ENCODE assay signal across 19 cellular contexts in genomic region chr22:41193829-41194228, GRCh38. TPM values are rescaled to one million over a fixed set of nuclear protein-coding genes. Genes with fewer than 3 reads are reported as not detected.
DNase-seq lines count a peak whose midpoint lies in the region; ATAC-seq, FAIRE-seq and TF ChIP-seq lines count a peak whose summit lies in the region.
"Had no signal": no experiment of that assay in that cellular context is flagged by ENCODE, and none has a peak within 500 bp of the region (broad histone marks: within the 10 kb centered on the region; RNA-seq: fewer than 3 reads in every experiment).

No MANE protein-coding gene starts in this region.

- WGBS in HepG2 (ENCODE audit: low lambda C conversion rate): 93% methylated on average over 6 of the region's 6 CpGs
- 90% methylated on average over 5 of the region's 6 CpGs for WGBS in right lobe of liver (ENCODE audit: insufficient coverage, low coverage, low lambda C conversion rate, missing lambda C conversion rate)

- no peak overlapping the region for H2AFZ ChIP-seq in HepG2 (ENCODE audit: low read length)
- H2AFZ ChIP-seq: GM23248 had no signal

- H4K20me1 ChIP-seq in HepG2 (ENCODE audit: insufficient read depth, low read length): no peaks in the 10 kb centered on the region
- H4K20me1 ChIP-seq: BLaER1 treated with 17β-estradiol and CSF1 and Interleukin-3, amounts not matched to agents 10 nM and 100 nM had no signal

- no peaks in the 10 kb centered on the region for H3K79me2 ChIP-seq in HepG2 (ENCODE audit: insufficient read depth, low read length)

- H3K4me1 ChIP-seq in HepG2 (ENCODE audit: insufficient read depth, low read length) (peaks cover 37% of the 10 kb centered on the region), right lobe of liver (peaks cover 0 to 27% (median 2%) of the 10 kb centered on the region in 4 donors), kidney (ENCODE audit: control insufficient read depth in 1 of 2, insufficient read depth in 1 of 2, low read depth in 1 of 2, low read length in 2 of 2) (peaks cover 0 to 4% of the 10 kb centered on the region in 2 donors)

- H3K4me3 ChIP-seq in HepG2 (replicated peaks in 1 of 3; ENCODE audit: insufficient read depth in 1 of 3, low read depth in 2 of 3, low read length in 3 of 3) (no peak overlapping the region), right lobe of liver (no peak overlapping the region), kidney (ENCODE audit: low read length in 2 of 2) (no peak overlapping the region)
- H3K4me3 ChIP-seq: BLaER1 treated with 17β-estradiol and CSF1 and Interleukin-3, amounts not matched to agents 10 nM and 100 nM; GM23248; HAP-1 had no signal

- CTCF ChIA-PET in HepG2 (lab: Yijun Ruan, JAX; ENCODE audit: low intra/inter-chr PET ratio, low total read pairs): no interaction called here

- BruUV-seq in HepG2 (replicated peaks; lab: Mats Ljungman, UMichigan): no TSS peak

- no peak for TF ChIP-seq RAD21 in HepG2 (CRISPR knock-in tag; IDR thresholded peaks at IDR 0.05)

- H3K4me2 ChIP-seq in HepG2 (ENCODE audit: low read depth, low read length): no peak overlapping the region
- H3K4me2 ChIP-seq: BLaER1 treated with 17β-estradiol and CSF1 and Interleukin-3, amounts not matched to agents 10 nM and 100 nM had no signal

- TF ChIP-seq EP300 in HepG2 (IDR thresholded peaks at IDR 0.05; ENCODE audit: low read depth in 2 of 2, low read length in 2 of 2): no peak
- TF ChIP-seq EP300 in HepG2 (CRISPR knock-in tag; IDR thresholded peaks at IDR 0.05; ENCODE audit: borderline replicate concordance): no peak

- in situ Hi-C loops in HepG2 (cut with HindIII; ENCODE audit: extremely low pct_ligation_motif_present, low pct_unique_long_range_greater_than_20kb): no loop called here

- TF ChIP-seq POLR2A in HepG2 (IDR thresholded peaks at IDR 0.05; ENCODE audit: insufficient read depth in 1 of 2, low read depth in 2 of 2, low read length in 2 of 2) (no peak), right lobe of liver (IDR thresholded peaks at IDR 0.05) (no peak)

- intact Hi-C loops in HepG2 (cut with micrococcal nuclease; ENCODE audit: unreplicated experiment) (no loop called here), right lobe of liver (cut with DNase I) (no loop called here), kidney (cut with DNase I) (no loop called here), sciatic nerve (cut with DNase I) (no loop called here)

- TF ChIP-seq CTCF in HepG2 (CRISPR knock-in tag; IDR thresholded peaks at IDR 0.05) (no peak), right lobe of liver (IDR thresholded peaks at IDR 0.05) (no peak), kidney (IDR thresholded peaks at IDR 0.05; ENCODE audit: borderline replicate concordance, extremely low read depth, insufficient read depth) (no peak)

- no peaks in the 10 kb centered on the region for H3K9me3 ChIP-seq in HepG2 (ENCODE audit: low read length)
- H3K9me3 ChIP-seq in right lobe of liver: no peaks in the 10 kb centered on the region
- no peaks in the 10 kb centered on the region for H3K9me3 ChIP-seq in kidney (ENCODE audit: control insufficient read depth in 1 of 2, low read length in 2 of 2)
- H3K9me3 ChIP-seq: BLaER1 treated with 17β-estradiol and CSF1 and Interleukin-3, amounts not matched to agents 10 nM and 100 nM; Caco-2; HAP-1 had no signal

- H3K27ac ChIP-seq in HepG2 (ENCODE audit: extremely low read length, insufficient read depth, low read length): no peak overlapping the region
- H3K27ac ChIP-seq in right lobe of liver: no peak overlapping the region
- no peak overlapping the region for H3K27ac ChIP-seq in kidney (ENCODE audit: low read depth in 2 of 2, low read length in 2 of 2)
- no peak overlapping the region for H3K27ac ChIP-seq in caudate nucleus (ENCODE audit: low read depth, low read length)
- H3K27ac ChIP-seq: BLaER1 treated with 17β-estradiol and CSF1 and Interleukin-3, amounts not matched to agents 10 nM and 100 nM; GM23248; HL-60 had no signal

- DNase-seq in HepG2 (ENCODE audit: low spot score) (no peak), right lobe of liver (no peak), kidney (peak; percentile 8), sciatic nerve (ENCODE audit: low spot score) (peak; percentile 3), caudate nucleus (lab: John Stamatoyannopoulos, UW) (no peak), RCC 7860 (ENCODE audit: low spot score) (no peak)
- DNase-seq: Caco-2; CD4-positive, CD25-positive, alpha-beta regulatory T cell; GM23248 had no signal

- H3K36me3 ChIP-seq in HepG2 (replicated peaks in 1 of 2; ENCODE audit: control insufficient read depth in 1 of 2, insufficient read depth in 2 of 2, low read length in 2 of 2) (no peaks in the 10 kb centered on the region), right lobe of liver (no peaks in the 10 kb centered on the region), kidney (ENCODE audit: control insufficient read depth in 1 of 2, insufficient read depth in 2 of 2, low read length in 2 of 2) (no peaks in the 10 kb centered on the region)
- H3K36me3 ChIP-seq: BLaER1 treated with 17β-estradiol and CSF1 and Interleukin-3, amounts not matched to agents 10 nM and 100 nM; HAP-1 had no signal

- H3K27me3 ChIP-seq in HepG2 (ENCODE audit: control insufficient read depth in 1 of 2, insufficient read depth in 2 of 2, low read length in 2 of 2): no peaks in the 10 kb centered on the region
- no peaks in the 10 kb centered on the region for H3K27me3 ChIP-seq in right lobe of liver

- POLR2A ChIA-PET in HepG2 (lab: Yijun Ruan, JAX): no interaction called here

- ATAC-seq in HepG2 (no peak), right lobe of liver (no peak), sciatic nerve (no peak), GM18873 (IDR thresholded peaks at IDR 0.05; ENCODE audit: low FRiP score, unreplicated experiment) (no peak)

- FAIRE-seq in HepG2 (lab: Jason Lieb, UNC): no peak
- no peak for FAIRE-seq in kidney (lab: Jason Lieb, UNC)
- no peak for FAIRE-seq in RCC 7860 (lab: Jason Lieb, UNC)
- FAIRE-seq: D721Med, G401.6, GM12891 had no signal

- H3K9ac ChIP-seq in HepG2 (ENCODE audit: insufficient read depth, low read depth, low read length): no peak overlapping the region
- H3K9ac ChIP-seq in kidney (ENCODE audit: low read length in 2 of 2): no peak overlapping the region
- H3K9ac ChIP-seq: BLaER1 treated with 17β-estradiol and CSF1 and Interleukin-3, amounts not matched to agents 10 nM and 100 nM; GM23248 had no signal

RNA-seq across cellular contexts. Expression of gene L3MBTL2, which starts 11.3 kb away (rescaled TPM):
- total RNA-seq in HepG2 (2016; rRNA removed; fragmentation: Illumina TruSeq; extraction: Trizol): 33.7 and 37.6 TPM in 2 replicates
- total RNA-seq in HepG2 (2016; cell fraction: cytosol; rRNA removed; fragmentation: Illumina TruSeq; extraction: Trizol; ENCODE audit: low read depth): 2.0 and 2.6 TPM in 2 replicates
- 33.9 and 35.3 TPM in 2 replicates for total RNA-seq in HepG2 (2016; cell fraction: insoluble cytoplasmic fraction; rRNA removed; fragmentation: Illumina TruSeq; extraction: Trizol)
- 9.5 and 10.0 TPM in 2 replicates for total RNA-seq in HepG2 (2016; cell fraction: membrane; rRNA removed; fragmentation: Illumina TruSeq; extraction: Trizol)
- 18.8 and 19.9 TPM in 2 replicates for total RNA-seq in HepG2 (2016; cell fraction: nucleus; rRNA removed; fragmentation: Illumina TruSeq; extraction: Trizol)
- polyA plus RNA-seq in HepG2 (2011; rRNA removed): 13.8 and 15.2 TPM in 2 replicates
- polyA plus RNA-seq in HepG2 (2011; cell fraction: cytosol; rRNA removed): 11.1 and 12.2 TPM in 2 replicates
- polyA plus RNA-seq in HepG2 (2011; cell fraction: nucleus; rRNA removed): 22.6 and 24.9 TPM in 2 replicates
- polyA plus RNA-seq in HepG2 (2012): 8.5 and 9.8 TPM in 2 replicates
- 1.4 and 1.9 TPM in 2 replicates for polyA plus RNA-seq in HepG2 (2016; cell fraction: cytosol; fragmentation: Illumina TruSeq; extraction: Trizol; ENCODE audit: low read depth)
- 23.7 and 29.8 TPM in 2 replicates for polyA plus RNA-seq in HepG2 (2016; cell fraction: insoluble cytoplasmic fraction; fragmentation: Illumina TruSeq; extraction: Trizol; ENCODE audit: low read depth)
- 4.5 and 4.6 TPM in 2 replicates for polyA plus RNA-seq in HepG2 (2016; cell fraction: membrane; fragmentation: Illumina TruSeq; extraction: Trizol; ENCODE audit: low read depth)
- polyA plus RNA-seq in HepG2 (2016; cell fraction: nucleus; fragmentation: Illumina TruSeq; extraction: Trizol; ENCODE audit: insufficient read depth, low read depth): 29.0 and 31.3 TPM in 2 replicates
- 21.4 and 43.9 TPM in 2 replicates for polyA minus RNA-seq in HepG2 (2011; rRNA and poly(A)+ RNA removed; ENCODE audit: low replicate concordance)
- 8.2 and 8.3 TPM in 2 replicates for polyA minus RNA-seq in HepG2 (2011; cell fraction: cytosol; rRNA and poly(A)+ RNA removed)
- 10.6 and 11.2 TPM in 2 replicates for polyA minus RNA-seq in HepG2 (2011; cell fraction: nucleus; rRNA and poly(A)+ RNA removed)
- total RNA-seq in right lobe of liver: 10 to 100 TPM in 4 of 6 experiments, 1 to 10 TPM in 2; 6.6 to 11.7 (median 10.4) TPM
- 25.1 TPM for total RNA-seq in kidney
- 16.4 TPM for polyA plus RNA-seq in kidney (ENCODE audit: insufficient read depth, low read depth, low replicate concordance)
- total RNA-seq in sciatic nerve: 18.1 TPM

RNA-seq across cellular contexts. Expression of gene CHADL, which starts 46.9 kb away (rescaled TPM):
- 2.9 and 8.1 TPM in 2 replicates for total RNA-seq in HepG2 (2016; rRNA removed; fragmentation: Illumina TruSeq; extraction: Trizol)
- total RNA-seq in HepG2 (2016; cell fraction: cytosol; rRNA removed; fragmentation: Illumina TruSeq; extraction: Trizol; ENCODE audit: low read depth): 0.88 and 1.3 TPM in 2 replicates
- total RNA-seq in HepG2 (2016; cell fraction: insoluble cytoplasmic fraction; rRNA removed; fragmentation: Illumina TruSeq; extraction: Trizol): 2.9 and 8.3 TPM in 2 replicates
- total RNA-seq in HepG2 (2016; cell fraction: membrane; rRNA removed; fragmentation: Illumina TruSeq; extraction: Trizol): 1.6 and 1.8 TPM in 2 replicates
- total RNA-seq in HepG2 (2016; cell fraction: nucleus; rRNA removed; fragmentation: Illumina TruSeq; extraction: Trizol): 6.1 TPM in 2 replicates
- polyA plus RNA-seq in HepG2 (2011; rRNA removed): 2.8 and 6.1 TPM in 2 replicates
- polyA plus RNA-seq in HepG2 (2011; cell fraction: cytosol; rRNA removed): 2.6 and 5.3 TPM in 2 replicates
- 7.4 and 7.5 TPM in 2 replicates for polyA plus RNA-seq in HepG2 (2011; cell fraction: nucleus; rRNA removed)
- polyA plus RNA-seq in HepG2 (2012): 1.9 and 2.5 TPM in 2 replicates
- 0.71 and 1.1 TPM in 2 replicates for polyA plus RNA-seq in HepG2 (2016; cell fraction: cytosol; fragmentation: Illumina TruSeq; extraction: Trizol; ENCODE audit: low read depth)
- polyA plus RNA-seq in HepG2 (2016; cell fraction: insoluble cytoplasmic fraction; fragmentation: Illumina TruSeq; extraction: Trizol; ENCODE audit: low read depth): 2.5 and 3.1 TPM in 2 replicates
- polyA plus RNA-seq in HepG2 (2016; cell fraction: membrane; fragmentation: Illumina TruSeq; extraction: Trizol; ENCODE audit: low read depth): 0.88 and 1.5 TPM in 2 replicates
- 9.0 and 10.9 TPM in 2 replicates for polyA plus RNA-seq in HepG2 (2016; cell fraction: nucleus; fragmentation: Illumina TruSeq; extraction: Trizol; ENCODE audit: insufficient read depth, low read depth)
- polyA minus RNA-seq in HepG2 (2011; rRNA and poly(A)+ RNA removed; ENCODE audit: low replicate concordance): 0.07 and 3.2 TPM in 2 replicates
- polyA minus RNA-seq in HepG2 (2011; cell fraction: cytosol; rRNA and poly(A)+ RNA removed): 2.1 and 2.4 TPM in 2 replicates
- 2.6 and 3.9 TPM in 2 replicates for polyA minus RNA-seq in HepG2 (2011; cell fraction: nucleus; rRNA and poly(A)+ RNA removed)
- total RNA-seq in right lobe of liver: 1 to 10 TPM in 3 of 6 experiments, under 1 TPM in 3; 0.75 to 1.5 (median 1.1) TPM
- 2.7 TPM for total RNA-seq in kidney
- polyA plus RNA-seq in kidney (ENCODE audit: insufficient read depth, low read depth, low replicate concordance): 4.8 TPM
- total RNA-seq in sciatic nerve: 13.1 TPM
- total RNA-seq: A172, H4, HT1080 had no signal

Comparison
In these comparisons a context has a peak if more than half of its experiments do, and no peak if none do; other contexts are left out.
1. DNase-seq: peak in kidney (single experiment) and sciatic nerve (single experiment); none in HepG2 (single experiment), right lobe of liver (0 of 3), caudate nucleus (0 of 61) and RCC 7860 (single experiment).